Comparison of ENCODE assay signal across 1 cellular context in the genomic region with DNA sequence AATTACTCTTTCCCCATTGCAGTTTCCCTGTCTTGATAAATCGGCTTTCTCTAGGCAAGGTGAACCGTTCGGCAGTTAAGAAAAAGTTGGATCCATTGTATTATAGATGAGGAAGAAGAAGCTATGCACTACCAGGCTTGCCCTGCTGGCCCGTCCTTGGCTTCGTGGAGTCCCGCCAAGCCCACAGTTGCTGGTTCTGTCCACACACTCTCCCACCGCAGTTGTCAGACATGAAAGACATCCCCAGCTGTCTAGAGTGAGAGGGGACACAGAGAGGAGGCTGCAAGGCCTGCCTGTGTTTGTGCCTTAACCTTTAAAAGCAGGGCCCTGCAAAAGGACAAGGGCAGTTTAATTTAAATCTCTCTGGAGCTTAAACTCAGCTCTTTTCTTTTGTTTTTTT.
TF ChIP-seq lines count a peak whose summit lies in the region.

No MANE protein-coding gene starts in this region.

TF ChIP-seq in HepG2, 621 proteins besides CTCF, POLR2A, EP300 and RAD21 (continued from another document):
- no peak for TF ChIP-seq PITX1 (CRISPR knock-in tag; IDR thresholded peaks at IDR 0.05)
- no peak for TF ChIP-seq ZNF3 (CRISPR knock-in tag; IDR thresholded peaks at IDR 0.05)
- TF ChIP-seq, protein P1, sequence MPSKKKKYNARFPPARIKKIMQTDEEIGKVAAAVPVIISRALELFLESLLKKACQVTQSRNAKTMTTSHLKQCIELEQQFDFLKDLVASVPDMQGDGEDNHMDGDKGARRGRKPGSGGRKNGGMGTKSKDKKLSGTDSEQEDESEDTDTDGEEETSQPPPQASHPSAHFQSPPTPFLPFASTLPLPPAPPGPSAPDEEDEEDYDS (CRISPR knock-in tag; IDR thresholded peaks at IDR 0.05): no peak
- no peak for TF ChIP-seq SRF (IDR thresholded peaks at IDR 0.05; ENCODE audit: low read depth, low read length)
- no peak for TF ChIP-seq ZNF367 (CRISPR knock-in tag; IDR thresholded peaks at IDR 0.05; ENCODE audit: borderline replicate concordance)
